ENCODE assay signal across 19 cellular contexts in the genomic region with DNA sequence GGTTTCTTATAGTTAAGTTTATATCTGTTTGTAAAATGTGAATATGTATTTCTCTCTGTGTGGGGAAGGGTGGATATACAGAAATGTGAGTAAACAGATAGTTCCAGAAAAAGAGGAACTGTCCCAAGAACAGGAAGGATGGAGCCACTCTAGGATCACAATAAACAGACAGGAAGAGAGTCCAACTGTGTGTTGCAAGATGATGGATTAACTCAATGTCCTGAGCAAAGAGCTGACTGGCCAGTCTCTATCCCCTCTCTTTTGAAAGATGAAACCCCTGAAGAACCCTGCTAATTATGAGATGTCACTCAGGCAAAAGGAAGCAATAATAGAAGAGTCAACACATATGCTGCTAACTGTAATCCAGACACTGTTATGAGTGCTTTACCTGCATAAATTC.
DNase-seq lines count a peak whose midpoint lies in the region; ATAC-seq, FAIRE-seq and TF ChIP-seq lines count a peak whose summit lies in the region.
"Had no signal": no experiment of that assay in that cellular context is flagged by ENCODE, and none has a peak within 500 bp of the region (broad histone marks: within the 10 kb centered on the region; RNA-seq: fewer than 3 reads in every experiment).

No MANE protein-coding gene starts in this region.

- H3K27ac ChIP-seq in endothelial cell of umbilical vein (ENCODE audit: insufficient read depth, low read depth, low read length) (no peak overlapping the region), neutrophil (peak overlapping the region; percentile 62)
- H3K27ac ChIP-seq: 22Rv1, prostate gland, tibial artery had no signal

- H4K20me1 ChIP-seq in endothelial cell of umbilical vein (replicated peaks; ENCODE audit: control insufficient read depth, extremely low read depth, insufficient read depth, low read length), result no peaks in the 10 kb centered on the region

- no peaks in the 10 kb centered on the region for H3K9me3 ChIP-seq in endothelial cell of umbilical vein (replicated peaks; ENCODE audit: control insufficient read depth, insufficient read depth, low read length)
- H3K9me3 ChIP-seq in neutrophil, result no peaks in the 10 kb centered on the region
- H3K9me3 ChIP-seq: prostate gland, tibial artery had no signal

- no peaks in the 10 kb centered on the region for H3K9me1 ChIP-seq in endothelial cell of umbilical vein (replicated peaks; ENCODE audit: control insufficient read depth, extremely low read depth, insufficient read depth, low read length)

- no peaks in the 10 kb centered on the region for H3K79me2 ChIP-seq in endothelial cell of umbilical vein (ENCODE audit: control insufficient read depth, insufficient read depth, low read length)

- no TSS peak for BruUV-seq in endothelial cell of umbilical vein (replicated peaks; lab: Mats Ljungman, UMichigan)

- intact Hi-C loops in endothelial cell of umbilical vein (cut with micrococcal nuclease), result loop anchor here (1.0 kb wide), 1 partner anchor 10 kb away; no protein-coding TSS in a partner anchor

- TF ChIP-seq CTCF in endothelial cell of umbilical vein (IDR thresholded peaks at IDR 0.05; ENCODE audit: extremely low read depth in 1 of 2, insufficient read depth in 1 of 2, low read depth in 1 of 2, low read length in 2 of 2) (no peak), neutrophil (IDR thresholded peaks at IDR 0.05) (no peak)

- CTCF ChIA-PET in endothelial cell of umbilical vein (lab: Charles Lee), result interaction anchor here (0.5 to 4.2 kb wide), 5 partner anchors 11 to 94 kb away, joined by 3 to 18 read pairs (median 10); no protein-coding TSS in a partner anchor

- no peaks in the 10 kb centered on the region for H3K27me3 ChIP-seq in endothelial cell of umbilical vein (ENCODE audit: control insufficient read depth in 2 of 2, insufficient read depth in 2 of 2, low read length in 2 of 2)
- no peaks in the 10 kb centered on the region for H3K27me3 ChIP-seq in neutrophil
- H3K27me3 ChIP-seq: tibial artery had no signal

- ATAC-seq in HG02588 (IDR thresholded peaks at IDR 0.05; ENCODE audit: unreplicated experiment), result no peak
- ATAC-seq: T-helper 17 cell had no signal

- H3K36me3 ChIP-seq in endothelial cell of umbilical vein (ENCODE audit: control insufficient read depth in 2 of 2, extremely low read depth in 1 of 2, insufficient read depth in 2 of 2, low read length in 2 of 2), result no peaks in the 10 kb centered on the region
- H3K36me3 ChIP-seq in neutrophil, result no peaks in the 10 kb centered on the region
- H3K36me3 ChIP-seq: prostate gland, tibial artery had no signal

- H3K4me1 ChIP-seq in endothelial cell of umbilical vein (ENCODE audit: control insufficient read depth, extremely low read depth, insufficient read depth, low read length) (peaks cover 28% of the 10 kb centered on the region), neutrophil (ENCODE audit: control insufficient read depth in 1 of 2, insufficient read depth in 1 of 2, low read depth in 1 of 2, low read length in 1 of 2) (peaks cover 31 to 33% of the 10 kb centered on the region in 2 experiments)
- H3K4me1 ChIP-seq: prostate gland had no signal

- peak; percentile 64 for FAIRE-seq in endothelial cell of umbilical vein (lab: Jason Lieb, UNC)
- FAIRE-seq: G401.6, RCC 7860 had no signal

- H3K4me3 ChIP-seq in endothelial cell of umbilical vein (replicated peaks in 1 of 3; ENCODE audit: insufficient read depth in 1 of 3, low read depth in 1 of 3, low read length in 3 of 3) (no peak overlapping the region), neutrophil (ENCODE audit: low read depth in 1 of 2, low read length in 1 of 2) (peak overlapping the region in 1 of 2 experiments; percentile 16)
- H3K4me3 ChIP-seq: prostate gland, tibial artery had no signal

- no peak for TF ChIP-seq POLR2A in endothelial cell of umbilical vein (IDR thresholded peaks at IDR 0.05; ENCODE audit: low read depth, low read length)

- POLR2A ChIA-PET in endothelial cell of umbilical vein (lab: Charles Lee), result no interaction called here

- peak; percentile 45 for DNase-seq in DMS 273 (lab: John Stamatoyannopoulos, UW; ENCODE audit: unreplicated experiment)
- no peak for DNase-seq in DMS 273 treated with DMSO at 0.1 percent for 48 hours (lab: John Stamatoyannopoulos, UW)
- DNase-seq in NCI-H146 treated with DMSO at 0.1 percent for 48 hours (lab: John Stamatoyannopoulos, UW; ENCODE audit: unreplicated experiment), result peak; percentile 23
- DNase-seq in endothelial cell of umbilical vein (ENCODE audit: low read depth, low spot score), result no peak
- DNase-seq in stimulated activated CD4-positive, alpha-beta T cell treated with anti-CD3 and anti-CD28 coated beads, Interleukin-4, amount 100 ng/mL, for 24 hours, result no peak
- no peak for DNase-seq in NCI-H345 treated with DMSO at 0.1 percent for 48 hours (lab: John Stamatoyannopoulos, UW; ENCODE audit: unreplicated experiment)
- DNase-seq: activated CD4-positive, alpha-beta T cell treated with anti-CD3 and anti-CD28 coated beads for 48 hours; activated T-cell treated with anti-CD3 and anti-CD28 coated beads, Interleukin-2, amount 50 U/mL, for 1 hour; CD4-positive, alpha-beta memory T cell; endodermal cell; naive B cell; T-helper 17 cell; tibial artery had no signal

- H2AFZ ChIP-seq in endothelial cell of umbilical vein (ENCODE audit: low read depth, low read length), result no peak overlapping the region

- no peak overlapping the region for H3K4me2 ChIP-seq in endothelial cell of umbilical vein (ENCODE audit: insufficient read depth, low read length)

- dilution Hi-C loops in endothelial cell of umbilical vein (cut with MboI; ENCODE audit: extremely low pct_ligation_motif_present, low sequenced_read_pairs), result no loop called here

- no peak overlapping the region for H3K9ac ChIP-seq in endothelial cell of umbilical vein (replicated peaks; ENCODE audit: extremely low read depth, insufficient read depth, low read length)

TF ChIP-seq in endothelial cell of umbilical vein, 7 proteins besides CTCF, POLR2A, EP300 and RAD21:
- TF ChIP-seq GATA2 (IDR thresholded peaks at IDR 0.05; ENCODE audit: insufficient read depth, insufficient read length, low read depth, low read length) (no peak), JUN (IDR thresholded peaks at IDR 0.05; ENCODE audit: borderline replicate concordance, insufficient read depth, insufficient read length, low read depth) (no peak), EZH2 (IDR thresholded peaks at IDR 0.05; ENCODE audit: borderline replicate concordance, low read depth, low read length, severe bottlenecking) (no peak), POLR2AphosphoS5 (IDR thresholded peaks at IDR 0.05; ENCODE audit: insufficient read depth, low read depth, low read length) (no peak), MYC (IDR thresholded peaks at IDR 0.05; ENCODE audit: low read depth, low read length) (no peak), FOS (IDR thresholded peaks at IDR 0.05; ENCODE audit: borderline replicate concordance, insufficient read depth, low read length) (no peak)
- TF ChIP-seq, protein P1, sequence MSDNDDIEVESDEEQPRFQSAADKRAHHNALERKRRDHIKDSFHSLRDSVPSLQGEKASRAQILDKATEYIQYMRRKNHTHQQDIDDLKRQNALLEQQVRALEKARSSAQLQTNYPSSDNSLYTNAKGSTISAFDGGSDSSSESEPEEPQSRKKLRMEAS (IDR thresholded peaks at IDR 0.05; ENCODE audit: insufficient read depth, insufficient read length), result no peak

Comparison
In these comparisons a context has a peak if more than half of its experiments do, and no peak if none do; other contexts are left out.
1. DNase-seq: peak in DMS 273 (single experiment) and NCI-H146 treated with DMSO at 0.1 percent for 48 hours (single experiment); none in DMS 273 treated with DMSO at 0.1 percent for 48 hours (single experiment), endothelial cell of umbilical vein (single experiment), stimulated activated CD4-positive, alpha-beta T cell treated with anti-CD3 and anti-CD28 coated beads, Interleukin-4, amount 100 ng/mL, for 24 hours (single experiment) and NCI-H345 treated with DMSO at 0.1 percent for 48 hours (single experiment).